8 cellular contexts compared by ENCODE assay signal in the genomic region with DNA sequence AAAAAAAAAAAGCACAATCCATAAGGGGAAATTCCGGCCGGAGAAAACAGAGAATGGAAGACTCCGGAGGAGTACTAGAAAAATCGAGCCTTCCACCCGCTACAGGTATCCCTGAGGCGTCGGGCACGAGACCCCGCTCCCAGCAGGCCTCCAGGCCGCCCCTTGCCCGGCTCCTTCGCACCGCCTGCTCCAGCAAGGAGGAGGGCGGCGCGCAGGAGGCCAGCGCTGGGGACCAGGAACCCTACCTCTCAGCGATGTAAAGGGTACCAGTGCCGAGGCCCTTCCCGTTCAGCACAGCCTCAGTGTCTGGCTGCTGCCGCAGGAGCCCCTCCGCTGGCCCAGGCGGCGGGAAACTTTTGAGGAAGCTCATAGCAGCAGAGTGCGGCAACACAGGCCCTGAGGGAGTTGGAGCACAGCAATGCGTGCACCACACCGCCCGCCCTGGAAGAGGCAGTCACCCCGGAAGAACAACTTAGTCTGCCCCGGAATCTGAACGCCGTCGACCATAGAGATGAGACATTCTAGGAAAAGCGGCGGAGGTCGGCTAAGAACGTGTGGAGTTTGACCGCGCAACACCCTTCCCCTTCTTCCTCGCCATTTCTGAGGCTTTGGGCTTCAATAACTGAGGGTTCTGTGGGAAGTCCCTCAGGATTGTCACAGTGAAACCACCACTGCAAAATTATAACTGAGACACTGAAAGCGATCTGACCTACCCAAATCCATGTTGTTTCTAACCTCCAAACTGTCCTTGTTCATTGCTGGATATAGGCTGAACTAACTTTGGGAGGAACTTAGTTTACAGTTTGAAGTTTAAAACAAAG. TPM values are rescaled to one million over a fixed set of nuclear protein-coding genes. Genes with fewer than 3 reads are reported as not detected.
DNase-seq lines count a peak whose midpoint lies in the region; ATAC-seq and TF ChIP-seq lines count a peak whose summit lies in the region.

A gene with protein sequence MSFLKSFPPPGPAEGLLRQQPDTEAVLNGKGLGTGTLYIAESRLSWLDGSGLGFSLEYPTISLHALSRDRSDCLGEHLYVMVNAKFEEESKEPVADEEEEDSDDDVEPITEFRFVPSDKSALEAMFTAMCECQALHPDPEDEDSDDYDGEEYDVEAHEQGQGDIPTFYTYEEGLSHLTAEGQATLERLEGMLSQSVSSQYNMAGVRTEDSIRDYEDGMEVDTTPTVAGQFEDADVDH (minus strand): TSS at position 450 of the 821 bp plus-strand sequence. CDS start 80 bp downstream, at position 370.

- H3K27me3 ChIP-seq in HUES6 (ENCODE audit: control insufficient read depth, insufficient read depth, low read length) (no peaks in the 10 kb centered on the region), OCI-LY3 (ENCODE audit: low read depth, low read length) (no peaks in the 10 kb centered on the region), mononuclear cell (ENCODE audit: insufficient read depth, low read length) (no peaks in the 10 kb centered on the region)

- H3K4me2 ChIP-seq in OCI-LY3 (ENCODE audit: low read length) = peak within 1 kb of the TSS; percentile 91

- H3K36me3 ChIP-seq in HUES6 (ENCODE audit: control insufficient read depth, insufficient read depth, low read length) (0 out of 2 replicates have a peak, but pooled peaks cover 3% of the 10 kb centered on the region), OCI-LY3 (replicated peaks; ENCODE audit: low read depth, low read length) (peaks cover 20% of the 10 kb centered on the region)

- H2AFZ ChIP-seq in OCI-LY3 (ENCODE audit: low read depth, low read length) = peak within 1 kb of the TSS; percentile 99

- H3K9me3 ChIP-seq in HUES6 (ENCODE audit: control insufficient read depth, insufficient read depth, low read depth, low read length) (no peaks in the 10 kb centered on the region), OCI-LY3 (ENCODE audit: insufficient read depth, low read length) (no peaks in the 10 kb centered on the region), mononuclear cell (ENCODE audit: low read depth, low read length) (no peaks in the 10 kb centered on the region)

- in situ Hi-C loops in Caki2 (cut with HindIII; ENCODE audit: low pct_unique_long_range_greater_than_20kb, low sequenced_read_pairs) = no loop called here

- H3K27ac ChIP-seq in HUES6 (ENCODE audit: low read depth, low read length) (peak within 1 kb of the TSS; percentile 80), OCI-LY3 (ENCODE audit: low read length) (peak within 1 kb of the TSS; percentile 68)

- TF ChIP-seq CTCF in OCI-LY3 (IDR thresholded peaks at IDR 0.05; ENCODE audit: low read depth, low read length) = no peak
- TF ChIP-seq CTCF in epithelial cell of esophagus (IDR thresholded peaks at IDR 0.05; ENCODE audit: insufficient read depth, low read depth, low read length, missing control alignments) = no peak

- peaks cover 58% of the 10 kb centered on the region for H3K79me2 ChIP-seq in OCI-LY3 (ENCODE audit: low read length)

- H3K9ac ChIP-seq in HUES6 (ENCODE audit: low read length) (peak within 1 kb of the TSS; percentile 93), OCI-LY3 (ENCODE audit: low read length) (peak within 1 kb of the TSS; percentile 87)

- DNase-seq in Caki2 (ENCODE audit: low read depth) (peak; percentile 76), activated T-cell treated with anti-CD3 and anti-CD28 coated beads for 1 hour (ENCODE audit: low read depth) (peak; percentile 70), epithelial cell of esophagus (ENCODE audit: low read depth) (peak; percentile 91)
- DNase-seq in stimulated activated CD8-positive, alpha-beta memory T cell treated with anti-CD3 and anti-CD28 coated beads, Interleukin-4, amount 100 ng/mL, for 1 hour (ENCODE audit: low read depth in 2 of 2, low spot score in 1 of 2) = peak; percentile 50 to 57

- no peaks in the 10 kb centered on the region for H4K20me1 ChIP-seq in OCI-LY3 (ENCODE audit: insufficient read depth, low read length)

- peak; percentile 96 for ATAC-seq in GM21390 (IDR thresholded peaks at IDR 0.05; ENCODE audit: unreplicated experiment)

- peak within 1 kb of the TSS; percentile 88 for H3K4me3 ChIP-seq in HUES6 (ENCODE audit: low read depth, low read length)
- H3K4me3 ChIP-seq in OCI-LY3 (ENCODE audit: low read length) = peak within 1 kb of the TSS; percentile 92
- peak within 1 kb of the TSS; percentile 80 for H3K4me3 ChIP-seq in epithelial cell of esophagus (ENCODE audit: low read length)
- H3K4me3 ChIP-seq in mononuclear cell (ENCODE audit: low read length) = peak within 1 kb of the TSS; percentile 95

- 0 out of 2 replicates have a peak, but pooled peaks cover 3% of the 10 kb centered on the region for H3K4me1 ChIP-seq in HUES6 (ENCODE audit: control insufficient read depth, insufficient read depth, low read length)
- H3K4me1 ChIP-seq in OCI-LY3 (ENCODE audit: low read length) = peaks cover 13% of the 10 kb centered on the region
- peaks cover 50% of the 10 kb centered on the region for H3K4me1 ChIP-seq in mononuclear cell (ENCODE audit: insufficient read depth, low read length)

RNA-seq across cellular contexts. Expression of the gene that starts here (rescaled TPM):
- 83.3 and 204 TPM in 2 replicates for total RNA-seq in Caki2 (2014; rRNA removed; shearing (Covaris generic); ENCODE audit: low replicate concordance)
- total RNA-seq in mononuclear cell = 135 TPM

Comparison
In these comparisons a context has a peak if more than half of its experiments do, and no peak if none do; other contexts are left out.
1. Peak in every context shown above with its lines: DNase-seq, ATAC-seq, H3K4me3 ChIP-seq and H3K27ac ChIP-seq.